8 cellular contexts compared by ENCODE assay signal in genomic region chr19:42281175-42282035, GRCh38. TPM values are rescaled to one million over a fixed set of nuclear protein-coding genes. Genes with fewer than 3 reads are reported as not detected.
DNase-seq lines count a peak whose midpoint lies in the region; ATAC-seq and TF ChIP-seq lines count a peak whose summit lies in the region.

No MANE protein-coding gene starts in this region.

- H3K4me3 Mint-ChIP-seq in activated CD4-positive, alpha-beta memory T cell treated with anti-CD3 and anti-CD28 coated beads, Interleukin-2, amount 10 ng/mL, durations not matched to agents 7 days and 5 days: no peak overlapping the region

- peaks cover 56% of the 10 kb centered on the region for H3K4me1 ChIP-seq in DOHH2 (ENCODE audit: control insufficient read depth, low read length)

- H3F3A ChIP-seq in DOHH2 (ENCODE audit: control insufficient read depth, insufficient read depth) (peaks cover 12% of the 10 kb centered on the region), neural cell (ENCODE audit: insufficient read depth, low read length, poor library complexity, severe bottlenecking) (no peaks in the 10 kb centered on the region)

- POLR2A ChIA-PET in activated CD4-positive, alpha-beta memory T cell treated with anti-CD3 and anti-CD28 coated beads, Interleukin-2, amount 10 ng/mL, durations not matched to agents 7 days and 5 days (lab: Charles Lee): interaction anchor here (1.3 to 10.0 kb wide), 5 partner anchors 11 to 158 kb away, joined by 6 to 106 read pairs (median 21); partner anchors contain the start of gene GSK3A
- POLR2A ChIA-PET in GM10248 (lab: Yijun Ruan, JAX): no interaction called here

- H3K27ac Mint-ChIP-seq in activated CD4-positive, alpha-beta memory T cell treated with anti-CD3 and anti-CD28 coated beads, Interleukin-2, amount 10 ng/mL, durations not matched to agents 7 days and 5 days: no peak overlapping the region

- DNase-seq in M059J (ENCODE audit: low read depth): peak; percentile 69
- peak; percentile 34 for DNase-seq in activated CD4-positive, alpha-beta memory T cell treated with anti-CD3 and anti-CD28 coated beads, Interleukin-2, amount 10 ng/mL, durations not matched to agents 7 days and 5 days
- peak; percentile 68 for DNase-seq in fibroblast of the aortic adventitia (ENCODE audit: low read depth)
- no peak for DNase-seq in GM10248 (ENCODE audit: extremely low spot score)

- H3K9me2 ChIP-seq in DOHH2 (replicated peaks; ENCODE audit: control insufficient read depth, low read length): no peaks in the 10 kb centered on the region
- H3K9me2 ChIP-seq in neural cell (ENCODE audit: insufficient read depth, low read length): no peaks in the 10 kb centered on the region

- H3K4me3 ChIP-seq in DOHH2 (ENCODE audit: low read length) (peak overlapping the region; percentile 78), fibroblast of the aortic adventitia (ENCODE audit: low read depth, low read length) (peak overlapping the region; percentile 76), neural cell (ENCODE audit: low read length) (peak overlapping the region; percentile 91)

- H3K36me3 ChIP-seq in DOHH2 (ENCODE audit: control insufficient read depth, low read length): peaks cover 8% of the 10 kb centered on the region
- H3K36me3 ChIP-seq in neural cell (ENCODE audit: insufficient read depth, low read length): no peaks in the 10 kb centered on the region

- H3K36me3 Mint-ChIP-seq in activated CD4-positive, alpha-beta memory T cell treated with anti-CD3 and anti-CD28 coated beads, Interleukin-2, amount 10 ng/mL, durations not matched to agents 7 days and 5 days (ENCODE audit: low read depth): peaks cover 21% of the 10 kb centered on the region

- H3K27me3 ChIP-seq in DOHH2 (ENCODE audit: control insufficient read depth, low read length) (no peaks in the 10 kb centered on the region), neural cell (ENCODE audit: insufficient read depth, low read depth, low read length) (no peaks in the 10 kb centered on the region)

- CTCF ChIA-PET in activated CD4-positive, alpha-beta memory T cell treated with anti-CD3 and anti-CD28 coated beads, Interleukin-2, amount 10 ng/mL, durations not matched to agents 7 days and 5 days (lab: Charles Lee): interaction anchor here (1.1 to 3.4 kb wide), 5 partner anchors 38 to 171 kb away, joined by 4 to 64 read pairs (median 23); partner anchors contain the start of genes GSK3A and POU2F2
- CTCF ChIA-PET in GM10248 (lab: Yijun Ruan, JAX): interaction anchor here (0.9 to 8.0 kb wide), 3 partner anchors 14 to 36 kb away, joined by 3 to 87 read pairs (median 11); partner anchors contain the start of gene GSK3A

- H3K4me2 ChIP-seq in DOHH2 (ENCODE audit: low read length): peak overlapping the region; percentile 99
- H3K4me2 ChIP-seq in neural cell (ENCODE audit: low read length): peak overlapping the region; percentile 65

- TF ChIP-seq EP300 in neural cell (conservative IDR thresholded peaks at IDR 0.05; ENCODE audit: poor library complexity, severe bottlenecking): no peak

- no peaks in the 10 kb centered on the region for H3K9me3 Mint-ChIP-seq in activated CD4-positive, alpha-beta memory T cell treated with anti-CD3 and anti-CD28 coated beads, Interleukin-2, amount 10 ng/mL, durations not matched to agents 7 days and 5 days

- 0 out of 2 replicates have a peak, but pooled peaks cover 3% of the 10 kb centered on the region for H4K20me1 ChIP-seq in DOHH2 (ENCODE audit: control insufficient read depth, insufficient read depth, low read depth, low read length)
- H4K20me1 ChIP-seq in neural cell (ENCODE audit: insufficient read depth): peaks cover 10% of the 10 kb centered on the region

- H3K9ac ChIP-seq in neural cell (ENCODE audit: low read length): peak overlapping the region; percentile 95

- TF ChIP-seq CTCF in DOHH2 (IDR thresholded peaks at IDR 0.05; ENCODE audit: low read depth, low read length, poor library complexity, severe bottlenecking): no peak
- peak; percentile 9 for TF ChIP-seq CTCF in fibroblast of the aortic adventitia (IDR thresholded peaks at IDR 0.05; ENCODE audit: insufficient read depth, low read length)
- TF ChIP-seq CTCF in neural cell (IDR thresholded peaks at IDR 0.05; ENCODE audit: poor library complexity, severe bottlenecking): no peak
- TF ChIP-seq CTCF in GM10248 (IDR thresholded peaks at IDR 0.05; ENCODE audit: control extremely low read depth, extremely low read depth, low read depth, missing control alignments): no peak

- H3K79me2 ChIP-seq in DOHH2 (ENCODE audit: control insufficient read depth, low read length) (peaks cover 34% of the 10 kb centered on the region), neural cell (replicated peaks; ENCODE audit: insufficient read depth, low read length) (peaks cover 31% of the 10 kb centered on the region)

- peaks cover 49% of the 10 kb centered on the region for H3K4me1 Mint-ChIP-seq in activated CD4-positive, alpha-beta memory T cell treated with anti-CD3 and anti-CD28 coated beads, Interleukin-2, amount 10 ng/mL, durations not matched to agents 7 days and 5 days

- H3K27ac ChIP-seq in DOHH2 (ENCODE audit: low read depth, low read length) (peak overlapping the region; percentile 89), neural cell (ENCODE audit: low read length) (peak overlapping the region; percentile 99)

- ATAC-seq in HG03095 (IDR thresholded peaks at IDR 0.05; ENCODE audit: unreplicated experiment) (no peak), HG02840 (IDR thresholded peaks at IDR 0.05; ENCODE audit: low FRiP score, unreplicated experiment) (no peak)

- no peaks in the 10 kb centered on the region for H3K9me3 ChIP-seq in DOHH2 (ENCODE audit: control insufficient read depth, insufficient read depth, low read length)
- no peaks in the 10 kb centered on the region for H3K9me3 ChIP-seq in neural cell (ENCODE audit: low read length)

- TF ChIP-seq RAD21 in neural cell (conservative IDR thresholded peaks at IDR 0.05): no peak

- no peaks in the 10 kb centered on the region for H3K27me3 Mint-ChIP-seq in activated CD4-positive, alpha-beta memory T cell treated with anti-CD3 and anti-CD28 coated beads, Interleukin-2, amount 10 ng/mL, durations not matched to agents 7 days and 5 days

- H2AFZ ChIP-seq in neural cell (ENCODE audit: low read depth, low read length): no peak overlapping the region

TF ChIP-seq in neural cell, 6 proteins besides CTCF, POLR2A, EP300 and RAD21:
- TF ChIP-seq MXI1 (conservative IDR thresholded peaks at IDR 0.05; ENCODE audit: poor library complexity, severe bottlenecking) (no peak), SMC3 (conservative IDR thresholded peaks at IDR 0.05; ENCODE audit: poor library complexity) (no peak)
TF ChIP-seq in neural cell: peak in this region for 0.

RNA-seq across cellular contexts. Expression of gene CIC, which starts 12.4 kb away (rescaled TPM):
- 25.7 and 30.4 TPM in 2 replicates for total RNA-seq in M059J (2014; rRNA removed; shearing (Covaris generic))
- total RNA-seq in activated CD4-positive, alpha-beta memory T cell treated with anti-CD3 and anti-CD28 coated beads, Interleukin-2, amount 10 ng/mL, durations not matched to agents 7 days and 5 days: 10 to 100 TPM; 86.5 to 88.8 TPM
- 35.3 and 36.1 TPM in 2 replicates for total RNA-seq in fibroblast of the aortic adventitia (ENCODE audit: low replicate concordance)
- 10.8 and 23.1 TPM in 2 replicates for polyA plus RNA-seq in neural cell
- 29.0 and 31.0 TPM in 2 replicates for polyA minus RNA-seq in neural cell

RNA-seq across cellular contexts. Expression of gene PRR19, which starts 20.5 kb away (rescaled TPM):
- 0.30 and 2.1 TPM in 2 replicates for total RNA-seq in M059J (2014; rRNA removed; shearing (Covaris generic))
- under 1 TPM; 0.45 to 0.91 TPM for total RNA-seq in activated CD4-positive, alpha-beta memory T cell treated with anti-CD3 and anti-CD28 coated beads, Interleukin-2, amount 10 ng/mL, durations not matched to agents 7 days and 5 days
- total RNA-seq in fibroblast of the aortic adventitia (ENCODE audit: low replicate concordance): 0.90 and 1.1 TPM in 2 replicates
- polyA plus RNA-seq in neural cell: 1.4 and 2.4 TPM in 2 replicates
- polyA minus RNA-seq in neural cell: 2.1 and 3.4 TPM in 2 replicates

RNA-seq across cellular contexts. Expression of gene PAFAH1B3, which starts 21.0 kb away (rescaled TPM):
- total RNA-seq in M059J (2014; rRNA removed; shearing (Covaris generic)): 80.7 and 81.2 TPM in 2 replicates
- total RNA-seq in activated CD4-positive, alpha-beta memory T cell treated with anti-CD3 and anti-CD28 coated beads, Interleukin-2, amount 10 ng/mL, durations not matched to agents 7 days and 5 days: 10 to 100 TPM; 30.6 to 32.7 TPM
- 23.0 and 28.2 TPM in 2 replicates for total RNA-seq in fibroblast of the aortic adventitia (ENCODE audit: low replicate concordance)
- polyA plus RNA-seq in neural cell: 727 and 741 TPM in 2 replicates
- 247 and 260 TPM in 2 replicates for polyA minus RNA-seq in neural cell

RNA-seq across cellular contexts. Expression of gene ERF, which starts 26.5 kb away (rescaled TPM):
- 34.6 and 42.1 TPM in 2 replicates for total RNA-seq in M059J (2014; rRNA removed; shearing (Covaris generic))
- 10 to 100 TPM; 46.9 to 52.6 TPM for total RNA-seq in activated CD4-positive, alpha-beta memory T cell treated with anti-CD3 and anti-CD28 coated beads, Interleukin-2, amount 10 ng/mL, durations not matched to agents 7 days and 5 days
- total RNA-seq in fibroblast of the aortic adventitia (ENCODE audit: low replicate concordance): 18.2 and 30.4 TPM in 2 replicates
- 3.8 and 6.7 TPM in 2 replicates for polyA plus RNA-seq in neural cell
- 5.3 and 6.6 TPM in 2 replicates for polyA minus RNA-seq in neural cell

RNA-seq across cellular contexts. Expression of gene TMEM145, which starts 31.7 kb away (rescaled TPM):
- not detected in 2 replicates for total RNA-seq in M059J (2014; rRNA removed; shearing (Covaris generic))
- total RNA-seq in activated CD4-positive, alpha-beta memory T cell treated with anti-CD3 and anti-CD28 coated beads, Interleukin-2, amount 10 ng/mL, durations not matched to agents 7 days and 5 days: under 1 TPM in 1 of 2 experiments, not detected in 1; 0.23 TPM
- total RNA-seq in fibroblast of the aortic adventitia (ENCODE audit: low replicate concordance): not detected in 2 replicates
- polyA plus RNA-seq in neural cell: 30.9 and 35.3 TPM in 2 replicates
- 44.6 and 45.0 TPM in 2 replicates for polyA minus RNA-seq in neural cell
